Comparison of ENCODE assay signal across 8 cellular contexts in the genomic region with DNA sequence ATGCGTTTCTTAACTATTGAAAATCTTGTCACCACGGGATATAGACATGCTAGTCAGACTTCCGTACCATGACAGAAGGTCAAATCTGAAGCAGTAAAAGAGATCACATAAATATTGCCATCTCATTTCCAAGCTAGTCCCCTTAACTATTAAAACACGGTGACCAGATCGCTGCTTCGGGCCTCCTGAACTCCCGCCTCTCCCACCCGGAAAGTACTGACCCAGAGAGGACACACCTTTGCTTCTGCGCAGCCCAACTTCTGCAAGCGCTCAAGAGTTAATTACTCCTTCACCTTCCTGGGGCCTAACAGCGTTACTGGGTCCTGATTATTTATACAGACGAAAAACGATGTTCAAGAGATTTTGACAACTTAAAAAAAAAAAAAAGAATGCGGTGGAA. TPM values are rescaled to one million over a fixed set of nuclear protein-coding genes. Genes with fewer than 3 reads are reported as not detected.
DNase-seq lines count a peak whose midpoint lies in the region; ATAC-seq and TF ChIP-seq lines count a peak whose summit lies in the region.

No MANE protein-coding gene starts in this region.

- in situ Hi-C loops in gastrocnemius medialis (cut with MboI; ENCODE audit: low sequenced_read_pairs in 4 of 4), result loop anchor here in 2 of 4 donors (5.0 to 10.0 kb wide), 2 partner anchors 112 to 120 kb away; a partner anchor contains a TSS

- intact Hi-C loops in gastrocnemius medialis (cut with DNase I; ENCODE audit: low total_unique reads), result loop anchor here (1.0 to 10.0 kb wide), 4 partner anchors 35 to 292 kb away; a partner anchor contains a TSS

- H3K9ac ChIP-seq in SK-N-MC (ENCODE audit: insufficient read length), result no peak overlapping the region

- peak in 1 of 2 donors; percentile 9 for ATAC-seq in gastrocnemius medialis
- no peak for ATAC-seq in HG03159 (IDR thresholded peaks at IDR 0.05; ENCODE audit: unreplicated experiment)

- peak in 1 of 2 donors; percentile 13 for TF ChIP-seq POLR2A in gastrocnemius medialis (IDR thresholded peaks at IDR 0.05)

- peaks cover 45 to 74% of the 10 kb centered on the region in 2 donors for H3K4me1 ChIP-seq in gastrocnemius medialis

- no peaks in the 10 kb centered on the region for H3K27me3 ChIP-seq in gastrocnemius medialis

- H3K36me3 ChIP-seq in SK-N-MC (ENCODE audit: insufficient read depth, low read length) (peaks cover 2% of the 10 kb centered on the region), gastrocnemius medialis (no peaks in the 10 kb centered on the region)

- DNase-seq in NCI-H748 (lab: John Stamatoyannopoulos, UW; ENCODE audit: unreplicated experiment), result peak; percentile 45
- no peak for DNase-seq in NCI-H748 treated with DMSO at 0.1 percent for 48 hours (lab: John Stamatoyannopoulos, UW)
- no peak for DNase-seq in SK-N-MC (ENCODE audit: low read depth, low spot score)
- DNase-seq in foreskin fibroblast, result no peak
- DNase-seq in gastrocnemius medialis, result peak in 1 of 2 donors; percentile 40
- DNase-seq in stimulated activated CD4-positive, alpha-beta T cell treated with anti-CD3 and anti-CD28 coated beads, Interleukin-1b, Interleukin-23, amount 100 ng/mL, for 48 hours, result no peak
- no peak for DNase-seq in GM19238 (ENCODE audit: insufficient read length, low spot score)

- H3K9me3 ChIP-seq in SK-N-MC (ENCODE audit: low read depth, low read length) (no peaks in the 10 kb centered on the region), gastrocnemius medialis (no peaks in the 10 kb centered on the region)

- no peak for TF ChIP-seq CTCF in foreskin fibroblast (IDR thresholded peaks at IDR 0.05; ENCODE audit: low read depth, low read length)
- TF ChIP-seq CTCF in gastrocnemius medialis (IDR thresholded peaks at IDR 0.05 in 4 of 5, conservative IDR thresholded peaks at IDR 0.05 in 1 of 5), result no peak

- H3K4me3 ChIP-seq in SK-N-MC (peak overlapping the region; percentile 76), foreskin fibroblast (ENCODE audit: low read depth in 1 of 2, low read length in 2 of 2) (peak overlapping the region; percentile 26 to 41), gastrocnemius medialis (peak overlapping the region; percentile 60 to 75 (median 68))

- H3K27ac ChIP-seq in SK-N-MC, result no peak overlapping the region
- peak overlapping the region; percentile 83 to 97 (median 90) for H3K27ac ChIP-seq in gastrocnemius medialis

RNA-seq across cellular contexts. Expression of a gene that starts 0.7 kb away (rescaled TPM):
- 100 to 1,000 TPM in 3 of 4 donors, 10 to 100 TPM in 1; 93.7 to 226 (median 190) TPM for total RNA-seq in gastrocnemius medialis

RNA-seq across cellular contexts. Expression of a gene that starts 29.3 kb away (rescaled TPM):
- total RNA-seq in gastrocnemius medialis, result 10 to 100 TPM; 63.5 to 82.5 (median 78.2) TPM
